Comparison of ENCODE assay signal across 1 cellular context in genomic region chr1:156080598-156081173, GRCh38.
TF ChIP-seq lines count a peak whose summit lies in the region.

No MANE protein-coding gene starts in this region.

TF ChIP-seq in H1, 55 proteins besides CTCF, POLR2A, EP300 and RAD21:
- no peak for TF ChIP-seq SIRT6 (IDR thresholded peaks at IDR 0.05; ENCODE audit: low read length)
- TF ChIP-seq ASH2L (IDR thresholded peaks at IDR 0.05; ENCODE audit: low read length), result peak; percentile 43
- 0 out of 2 replicates have a peak, but pooled peaks have one; percentile 5 for TF ChIP-seq POLR2AphosphoS5 (IDR thresholded peaks at IDR 0.05; ENCODE audit: low read depth, low read length)
- TF ChIP-seq SP4 (IDR thresholded peaks at IDR 0.05; ENCODE audit: low read length), result no peak
- TF ChIP-seq SIN3A (conservative IDR thresholded peaks at IDR 0.05 in 1 of 2, IDR thresholded peaks at IDR 0.05 in 1 of 2; ENCODE audit: low read depth in 1 of 2, low read length in 2 of 2), result peak in 1 of 2 experiments; percentile 1; a peak in 1 of 4 replicates
- TF ChIP-seq MAFK (IDR thresholded peaks at IDR 0.05; ENCODE audit: low read depth, low read length), result no peak
- 0 out of 2 replicates have a peak, but pooled peaks have one; percentile 16 for TF ChIP-seq TAF1 (IDR thresholded peaks at IDR 0.05; ENCODE audit: low read depth, low read length)
